Comparison of ENCODE assay signal across 27 cellular contexts in genomic region chr10:100634034-100634433, GRCh38.
"Had no signal": no experiment of that assay in that cellular context is flagged by ENCODE, and none has a peak within 500 bp of the region (broad histone marks: within the 10 kb centered on the region; RNA-seq: fewer than 3 reads in every experiment).

No MANE protein-coding gene starts in this region.

- H2AFZ ChIP-seq: hepatocyte had no signal

- H3K4me1 ChIP-seq: gastrocnemius medialis, heart left ventricle, left lung, psoas muscle, sigmoid colon, tibial nerve, upper lobe of left lung had no signal

- H3K27ac Mint-ChIP-seq: effector memory CD8-positive, alpha-beta T cell; naive thymus-derived CD4-positive, alpha-beta T cell; stimulated activated memory B cell treated with anti-CD40 and anti-IgM and Interleukin-4, amounts not matched to agents 10 μg/mL and 1 μg/mL and 100 μg/mL, for 72 hours had no signal

- H3K36me3 ChIP-seq: gastrocnemius medialis, heart left ventricle, left lung, sigmoid colon, thoracic aorta, tibial nerve, upper lobe of left lung had no signal

- H3K79me2 ChIP-seq: hepatocyte had no signal

- H3K4me2 ChIP-seq: hepatocyte had no signal

- DNase-seq: cortex of kidney; effector memory CD8-positive, alpha-beta T cell; foreskin fibroblast; gastrocnemius medialis; heart left ventricle; left cardiac atrium; left lung; mesenchymal stem cell; midbrain; naive thymus-derived CD4-positive, alpha-beta T cell; nucleus accumbens; psoas muscle; right cardiac atrium; stimulated activated CD4-positive, alpha-beta T cell treated with anti-CD3 and anti-CD28 coated beads, Interleukin-4, amount 100 ng/mL, for 4 hours; stimulated activated naive CD8-positive, alpha-beta T cell treated with anti-CD3 and anti-CD28 coated beads, Interleukin-15, Interleukin-2, amounts not matched to agents 100 U/mL and 50 U/mL, for 24 hours; substantia nigra; upper lobe of left lung had no signal

- H3K9me3 Mint-ChIP-seq: effector memory CD8-positive, alpha-beta T cell; nephron; stimulated activated memory B cell treated with anti-CD40 and anti-IgM and Interleukin-4, amounts not matched to agents 10 μg/mL and 1 μg/mL and 100 μg/mL, for 72 hours had no signal

- H3K4me3 ChIP-seq: gastrocnemius medialis, heart left ventricle, hepatocyte, left lung, psoas muscle, sigmoid colon, thoracic aorta, tibial nerve, upper lobe of left lung had no signal

- FAIRE-seq: islet of Langerhans, urothelium cell line had no signal

- H3K27me3 ChIP-seq: upper lobe of left lung had no signal

- H3K4me3 Mint-ChIP-seq: effector memory CD8-positive, alpha-beta T cell; naive thymus-derived CD4-positive, alpha-beta T cell; nephron; stimulated activated memory B cell treated with anti-CD40 and anti-IgM and Interleukin-4, amounts not matched to agents 10 μg/mL and 1 μg/mL and 100 μg/mL, for 72 hours had no signal

- H3K36me3 Mint-ChIP-seq: naive thymus-derived CD4-positive, alpha-beta T cell; stimulated activated memory B cell treated with anti-CD40 and anti-IgM and Interleukin-4, amounts not matched to agents 10 μg/mL and 1 μg/mL and 100 μg/mL, for 72 hours had no signal

- ATAC-seq: effector memory CD8-positive, alpha-beta T cell; esophagus mucosa; gastrocnemius medialis; heart left ventricle; left cardiac atrium; left lung; naive thymus-derived CD4-positive, alpha-beta T cell; psoas muscle; stimulated activated memory B cell treated with anti-CD40 and anti-IgM and Interleukin-4, amounts not matched to agents 10 μg/mL and 1 μg/mL and 100 μg/mL, for 72 hours; stimulated activated naive CD8-positive, alpha-beta T cell treated with anti-CD3 and anti-CD28 coated beads, Interleukin-15, Interleukin-2, amounts not matched to agents 100 U/mL and 50 U/mL, for 24 hours had no signal

- H3K27ac ChIP-seq: epithelial cell of prostate, gastrocnemius medialis, heart left ventricle, hepatocyte, left lung, psoas muscle, sigmoid colon, thoracic aorta, tibial nerve, upper lobe of left lung had no signal

- H3K4me1 Mint-ChIP-seq: naive thymus-derived CD4-positive, alpha-beta T cell; nephron had no signal

- H3K9me3 ChIP-seq: gastrocnemius medialis, heart left ventricle, left lung, psoas muscle, sigmoid colon, thoracic aorta, tibial nerve, upper lobe of left lung had no signal
